Comparison of ENCODE assay signal across 8 cellular contexts in genomic region chr9:120928720-120929389, GRCh38. TPM values are rescaled to one million over a fixed set of nuclear protein-coding genes. Genes with fewer than 3 reads are reported as not detected.
DNase-seq lines count a peak whose midpoint lies in the region; ATAC-seq, FAIRE-seq and TF ChIP-seq lines count a peak whose summit lies in the region.

No MANE protein-coding gene starts in this region.

- H3K4me3 ChIP-seq in epithelial cell of esophagus (ENCODE audit: low read length) (peak overlapping the region; percentile 46), mucosa of descending colon (peak overlapping the region; percentile 56)

- H3K4me1 ChIP-seq in mucosa of descending colon (ENCODE audit: low read depth) = no peaks in the 10 kb centered on the region

- no peaks in the 10 kb centered on the region; the same call in 1 of the 2 replicates for H3K27me3 Mint-ChIP-seq in HFFc6 (ENCODE audit: insufficient read depth)
- H3K27me3 Mint-ChIP-seq in stimulated activated naive CD8-positive, alpha-beta T cell treated with anti-CD3 and anti-CD28 coated beads, Interleukin-15, Interleukin-2, amounts not matched to agents 100 ng/mL and 50 ng/mL, for 24 hours = no peaks in the 10 kb centered on the region

- TF ChIP-seq CTCF in GM12874 (IDR thresholded peaks at IDR 0.05; ENCODE audit: insufficient read depth, low read depth, low read length) (peak; percentile 12; the same call in 1 of the 2 replicates), HFFc6 (IDR thresholded peaks at IDR 0.05) (peak; percentile 38; the same call in 1 of the 2 replicates), epithelial cell of esophagus (IDR thresholded peaks at IDR 0.05; ENCODE audit: insufficient read depth, low read depth, low read length, missing control alignments) (no peak), mucosa of descending colon (IDR thresholded peaks at IDR 0.05) (no peak)

- no peak for FAIRE-seq in H54 (lab: Jason Lieb, UNC)

- peaks cover 57% of the 10 kb centered on the region for H3K4me1 Mint-ChIP-seq in HFFc6 (ENCODE audit: low read depth)
- peaks cover 80% of the 10 kb centered on the region for H3K4me1 Mint-ChIP-seq in stimulated activated naive CD8-positive, alpha-beta T cell treated with anti-CD3 and anti-CD28 coated beads, Interleukin-15, Interleukin-2, amounts not matched to agents 100 ng/mL and 50 ng/mL, for 24 hours (ENCODE audit: low read depth)

- no peaks in the 10 kb centered on the region for H3K9me3 ChIP-seq in mucosa of descending colon

- no peaks in the 10 kb centered on the region for H3K36me3 ChIP-seq in mucosa of descending colon (ENCODE audit: low read depth)

- H3K27ac Mint-ChIP-seq in HFFc6 = 0 out of 2 replicates have a peak overlapping the region, but pooled peaks have one; percentile 38
- peak overlapping the region; percentile 100 for H3K27ac Mint-ChIP-seq in stimulated activated naive CD8-positive, alpha-beta T cell treated with anti-CD3 and anti-CD28 coated beads, Interleukin-15, Interleukin-2, amounts not matched to agents 100 ng/mL and 50 ng/mL, for 24 hours

- peak; percentile 93 for ATAC-seq in mucosa of descending colon

- peak overlapping the region; percentile 78 for H3K4me3 Mint-ChIP-seq in HFFc6
- H3K4me3 Mint-ChIP-seq in stimulated activated naive CD8-positive, alpha-beta T cell treated with anti-CD3 and anti-CD28 coated beads, Interleukin-15, Interleukin-2, amounts not matched to agents 100 ng/mL and 50 ng/mL, for 24 hours = peak overlapping the region; percentile 95

- DNase-seq in HFFc6 = no peak
- DNase-seq in NCI-H2171 (lab: John Stamatoyannopoulos, UW) = peak; percentile 42
- peak; percentile 33 for DNase-seq in activated T-cell treated with anti-CD3 and anti-CD28 coated beads for 1 hour (ENCODE audit: low read depth)
- DNase-seq in epithelial cell of esophagus (ENCODE audit: low read depth) = peak; percentile 52
- DNase-seq in mucosa of descending colon = peak; percentile 85 to 94 (median 90)
- no peak for DNase-seq in H54 (ENCODE audit: insufficient read length, low spot score)

- no peaks in the 10 kb centered on the region for H3K9me3 Mint-ChIP-seq in HFFc6
- no peaks in the 10 kb centered on the region for H3K9me3 Mint-ChIP-seq in stimulated activated naive CD8-positive, alpha-beta T cell treated with anti-CD3 and anti-CD28 coated beads, Interleukin-15, Interleukin-2, amounts not matched to agents 100 ng/mL and 50 ng/mL, for 24 hours

- TF ChIP-seq POLR2A in H54 (IDR thresholded peaks at IDR 0.05; ENCODE audit: low read depth, low read length) = no peak; the same call in 1 of the 2 replicates

- H3K36me3 Mint-ChIP-seq in HFFc6 (ENCODE audit: low read depth) = no peaks in the 10 kb centered on the region
- H3K36me3 Mint-ChIP-seq in stimulated activated naive CD8-positive, alpha-beta T cell treated with anti-CD3 and anti-CD28 coated beads, Interleukin-15, Interleukin-2, amounts not matched to agents 100 ng/mL and 50 ng/mL, for 24 hours (ENCODE audit: low read depth) = peaks cover 38% of the 10 kb centered on the region

- intact Hi-C loops in mucosa of descending colon (cut with DNase I, micrococcal nuclease) = no loop called here

RNA-seq across cellular contexts. Expression of gene TRAF1, which starts 2.3 kb away (rescaled TPM):
- total RNA-seq in HFFc6 (2021; fragmentation: NEBNext Ultra II Directional; extraction: Animal tissue kit (Norgen Biotek cat#: 25700)) = 1 to 10 TPM in 1 of 6 experiments, under 1 TPM in 5; 0.54 to 1.0 (median 0.87) TPM
- 1 to 10 TPM; 2.9 to 5.5 (median 3.8) TPM for total RNA-seq in mucosa of descending colon

RNA-seq across cellular contexts. Expression of gene PHF19, which starts 51.9 kb away (rescaled TPM):
- 10 to 100 TPM; 49.1 to 83.4 (median 75.7) TPM for total RNA-seq in HFFc6 (2021; fragmentation: NEBNext Ultra II Directional; extraction: Animal tissue kit (Norgen Biotek cat#: 25700))
- 10 to 100 TPM in 2 of 3 donors, 1 to 10 TPM in 1; 9.8 to 33.6 (median 26.6) TPM for total RNA-seq in mucosa of descending colon

Comparison
In these comparisons a context has a peak if more than half of its experiments do, and no peak if none do; other contexts are left out.
1. CTCF ChIP-seq: peak in GM12874 (single experiment) and HFFc6 (single experiment); none in epithelial cell of esophagus (single experiment) and mucosa of descending colon (single experiment).
2. DNase-seq: peak in NCI-H2171 (single experiment), activated T-cell treated with anti-CD3 and anti-CD28 coated beads for 1 hour (single experiment), epithelial cell of esophagus (single experiment) and mucosa of descending colon (3 of 3); none in HFFc6 (single experiment) and H54 (single experiment).